Comparison of ENCODE assay signal across 8 cellular contexts in genomic region chr6:134640975-134641429, GRCh38.
DNase-seq lines count a peak whose midpoint lies in the region; ATAC-seq lines count a peak whose summit lies in the region.

No MANE protein-coding gene starts in this region.

- DNase-seq in activated gamma-delta T cell treated with Interleukin-2 at 50 U/mL for 16 hours (peak; percentile 75), activated gamma-delta T cell (lab: John Stamatoyannopoulos, UW) (no peak), NCI-H2196 treated with DMSO at 0.1 percent for 48 hours (lab: John Stamatoyannopoulos, UW; ENCODE audit: unreplicated experiment) (peak; percentile 47), cerebellar cortex (ENCODE audit: low spot score) (peak; percentile 83), kidney tubule cell (ENCODE audit: low spot score) (peak; percentile 89)
- DNase-seq in stimulated activated CD4-positive, alpha-beta T cell treated with anti-CD3 and anti-CD28 coated beads, Interleukin-2, amount 100 ng/mL, for 24 hours, result peak; percentile 73 to 79

- ATAC-seq in HG03039 (IDR thresholded peaks at IDR 0.05; ENCODE audit: unreplicated experiment), result peak; percentile 69
- peak; percentile 82 to 83 for ATAC-seq in activated CD4-positive, CD25-positive, alpha-beta regulatory T cell treated with anti-CD3 and anti-CD28 coated beads, Interleukin-2, amount 50 U/mL, for 24 hours
